ENCODE assay signal across 24 cellular contexts in genomic region chr11:11312738-11313137, GRCh38. TPM values are rescaled to one million over a fixed set of nuclear protein-coding genes. Genes with fewer than 3 reads are reported as not detected.
DNase-seq lines count a peak whose midpoint lies in the region; ATAC-seq and TF ChIP-seq lines count a peak whose summit lies in the region.
"Had no signal": no experiment of that assay in that cellular context is flagged by ENCODE, and none has a peak within 500 bp of the region (broad histone marks: within the 10 kb centered on the region; RNA-seq: fewer than 3 reads in every experiment).

No MANE protein-coding gene starts in this region.

- no peak overlapping the region for H2AFZ ChIP-seq in HCT116 (ENCODE audit: low read depth, low read length, poor library complexity, severe bottlenecking)

- peak; percentile 22; the same call in 1 of the 2 replicates for TF ChIP-seq RAD21 in HCT116 (IDR thresholded peaks at IDR 0.05; ENCODE audit: low read depth)

- BruUV-seq in HCT116 (replicated peaks; lab: Mats Ljungman, UMichigan), result no TSS peak

- no peaks in the 10 kb centered on the region for H3K79me2 ChIP-seq in HCT116 (ENCODE audit: insufficient read depth, low read length)

- WGBS in lung, 2 donors, result 93 to 97% methylated on average over 1 of the region's 1 CpG

- intact Hi-C loops in CD14-positive monocyte (cut with micrococcal nuclease), result no loop called here
- intact Hi-C loops in HCT116 (cut with micrococcal nuclease), result no loop called here
- intact Hi-C loops in dendritic cell treated with granulocyte-macrophage colony-stimulating factor and Interleukin-4, amounts not matched to agents 40 ng/mL and 50 ng/mL, for 4 days (cut with micrococcal nuclease), result no loop called here

- no peaks in the 10 kb centered on the region for H3K36me3 ChIP-seq in HCT116 (ENCODE audit: control insufficient read depth in 1 of 2, insufficient read depth in 2 of 2, low read length in 2 of 2)
- peaks cover 0 to 4% of the 10 kb centered on the region in 2 donors for H3K36me3 ChIP-seq in lung (ENCODE audit: control insufficient read depth in 2 of 2, insufficient read depth in 2 of 2, low read length in 2 of 2)
- H3K36me3 ChIP-seq: MG63, WERI-Rb-1 had no signal

- POLR2A ChIA-PET in HCT116 (lab: Charles Lee), result no interaction called here

- H3K9me2 ChIP-seq in HCT116 (ENCODE audit: insufficient read depth), result no peaks in the 10 kb centered on the region

- CTCF ChIA-PET in HCT116 (lab: Charles Lee), result interaction anchor here (1.6 kb wide), 1 partner anchor 284 kb away, joined by 5 read pairs; no protein-coding TSS in a partner anchor

- H3K27ac Mint-ChIP-seq in CD14-positive monocyte, result peak overlapping the region in 5 of 7 donors; percentile 7 to 75 (median 68)
- peak overlapping the region; percentile 83 for H3K27ac Mint-ChIP-seq in dendritic cell treated with granulocyte-macrophage colony-stimulating factor and Interleukin-4, amounts not matched to agents 40 ng/mL and 50 ng/mL, for 4 days
- H3K27ac Mint-ChIP-seq: activated CD4-positive, alpha-beta T cell treated with anti-CD3 and anti-CD28 coated beads, Interleukin-2, amount 10 ng/mL, durations not matched to agents 7 days and 5 days; activated naive CD8-positive, alpha-beta T cell treated with anti-CD3 and anti-CD28 coated beads for 36 hours had no signal

- H3K4me1 Mint-ChIP-seq in CD14-positive monocyte, result peaks cover 42% of the 10 kb centered on the region
- H3K4me1 Mint-ChIP-seq in dendritic cell treated with granulocyte-macrophage colony-stimulating factor and Interleukin-4, amounts not matched to agents 40 ng/mL and 50 ng/mL, for 4 days (ENCODE audit: low read depth), result peaks cover 87% of the 10 kb centered on the region

- H3K9me3 ChIP-seq in HCT116 (ENCODE audit: control insufficient read depth in 1 of 2, insufficient read depth in 1 of 2, low read depth in 1 of 2, low read length in 2 of 2) (no peaks in the 10 kb centered on the region), lung (ENCODE audit: control insufficient read depth in 2 of 2, insufficient read depth in 1 of 2, low read length in 1 of 2) (peaks cover 0 to 1% of the 10 kb centered on the region in 2 donors)
- H3K9me3 ChIP-seq: lower lobe of right lung, MG63 had no signal

- no peak for TF ChIP-seq CTCF in CD14-positive monocyte (IDR thresholded peaks at IDR 0.05)
- TF ChIP-seq CTCF in HCT116 (IDR thresholded peaks at IDR 0.05 in 2 of 3, conservative IDR thresholded peaks at IDR 0.05 in 1 of 3; ENCODE audit: borderline replicate concordance in 1 of 3, insufficient read depth in 1 of 3, low read depth in 2 of 3, low read length in 2 of 3), result no peak
- no peak for TF ChIP-seq CTCF in lung (IDR thresholded peaks at IDR 0.05; ENCODE audit: control extremely low read depth, extremely low read depth)

- no peaks in the 10 kb centered on the region for H3K27me3 ChIP-seq in HCT116 (ENCODE audit: insufficient read depth, low read length)
- no peaks in the 10 kb centered on the region for H3K27me3 ChIP-seq in lung (ENCODE audit: control insufficient read depth, insufficient read depth)
- H3K27me3 ChIP-seq: MG63 had no signal

- H3K4me1 ChIP-seq in HCT116 (ENCODE audit: control insufficient read depth in 1 of 2, insufficient read depth in 2 of 2, low read length in 2 of 2) (peaks cover 0 to 11% of the 10 kb centered on the region in 2 experiments; a peak in 3 of 4 replicates), lung (ENCODE audit: control insufficient read depth in 2 of 2, insufficient read depth in 2 of 2, low read length in 2 of 2) (peaks cover 9 to 28% of the 10 kb centered on the region in 2 donors)

- no peak overlapping the region for H3K4me3 Mint-ChIP-seq in CD14-positive monocyte
- H3K4me3 Mint-ChIP-seq in dendritic cell treated with granulocyte-macrophage colony-stimulating factor and Interleukin-4, amounts not matched to agents 40 ng/mL and 50 ng/mL, for 4 days, result no peak overlapping the region
- H3K4me3 Mint-ChIP-seq: activated CD4-positive, alpha-beta T cell treated with anti-CD3 and anti-CD28 coated beads, Interleukin-2, amount 10 ng/mL, durations not matched to agents 7 days and 5 days; activated naive CD8-positive, alpha-beta T cell treated with anti-CD3 and anti-CD28 coated beads for 36 hours; naive thymus-derived CD8-positive, alpha-beta T cell had no signal

- DNase-seq in CD14-positive monocyte (ENCODE audit: low spot score) (no peak), HCT116 (ENCODE audit: low read depth, low spot score) (no peak), lung (ENCODE audit: low spot score) (no peak), caudate nucleus (lab: John Stamatoyannopoulos, UW) (no peak), AML-193 (lab: John Stamatoyannopoulos, UW) (no peak)
- no peak for DNase-seq in activated CD4-positive, alpha-beta T cell treated with anti-CD3 and anti-CD28 coated beads for 4 hours
- DNase-seq: activated CD4-positive, alpha-beta T cell treated with anti-CD3 and anti-CD28 coated beads, Interleukin-2, amount 10 ng/mL, durations not matched to agents 7 days and 5 days; activated effector memory CD4-positive, alpha-beta T cell treated with Interleukin-2 at 50 U/mL for 16 hours; activated naive CD8-positive, alpha-beta T cell treated with anti-CD3 and anti-CD28 coated beads for 36 hours; activated T-cell treated with anti-CD3 and anti-CD28 coated beads, Interleukin-2, amount 50 U/mL, for 1 hour; anterior cingulate cortex; C1 segment of cervical spinal cord; effector memory CD4-positive, alpha-beta T cell; naive thymus-derived CD8-positive, alpha-beta T cell; NCI-H345; stimulated activated CD4-positive, alpha-beta T cell treated with anti-CD3 and anti-CD28 coated beads, Interleukin-15, amount 100 ng/mL, for 24 hours; stimulated activated CD4-positive, alpha-beta T cell treated with anti-CD3 and anti-CD28 coated beads, Interleukin-4, amount 100 ng/mL, for 4 hours; SW 1271; WERI-Rb-1 had no signal

- H3K27me3 Mint-ChIP-seq in CD14-positive monocyte (ENCODE audit: low read depth in 3 of 3), result peaks cover 0 to 3% (median 1%) of the 10 kb centered on the region in 3 donors
- H3K27me3 Mint-ChIP-seq in dendritic cell treated with granulocyte-macrophage colony-stimulating factor and Interleukin-4, amounts not matched to agents 40 ng/mL and 50 ng/mL, for 4 days, result no peaks in the 10 kb centered on the region
- H3K27me3 Mint-ChIP-seq: activated naive CD8-positive, alpha-beta T cell treated with anti-CD3 and anti-CD28 coated beads for 36 hours had no signal

- H3K9ac ChIP-seq in HCT116 (ENCODE audit: low read length), result no peak overlapping the region

- H3K36me3 Mint-ChIP-seq in CD14-positive monocyte, result peaks cover 0 to 5% of the 10 kb centered on the region in 2 donors
- H3K36me3 Mint-ChIP-seq in dendritic cell treated with granulocyte-macrophage colony-stimulating factor and Interleukin-4, amounts not matched to agents 40 ng/mL and 50 ng/mL, for 4 days (ENCODE audit: low read depth), result peaks cover 94% of the 10 kb centered on the region
- H3K36me3 Mint-ChIP-seq: naive thymus-derived CD8-positive, alpha-beta T cell had no signal

- H3K9me3 Mint-ChIP-seq in CD14-positive monocyte, result peaks cover 8 to 27% (median 17%) of the 10 kb centered on the region in 7 donors
- H3K9me3 Mint-ChIP-seq in dendritic cell treated with granulocyte-macrophage colony-stimulating factor and Interleukin-4, amounts not matched to agents 40 ng/mL and 50 ng/mL, for 4 days, result peaks cover 48% of the 10 kb centered on the region

- RAD21 ChIA-PET in HCT116 (lab: Charles Lee; ENCODE audit: low non-redundant PET in 1 of 2, low total read pairs in 2 of 2, uncharacterized antibody in 2 of 2, unreplicated experiment in 2 of 2), result no interaction called here

- ATAC-seq in HCT116 (no peak), lung (ENCODE audit: insufficient read depth, low FRiP score) (no peak), HG02610 (IDR thresholded peaks at IDR 0.05; ENCODE audit: unreplicated experiment) (no peak)
- ATAC-seq: K562; naive thymus-derived CD8-positive, alpha-beta T cell had no signal

- no peaks in the 10 kb centered on the region for H4K20me1 ChIP-seq in HCT116 (ENCODE audit: insufficient read depth)

- H3K4me3 ChIP-seq in HCT116 (replicated peaks in 1 of 2; ENCODE audit: low read depth in 1 of 2, low read length in 2 of 2), result no peak overlapping the region
- H3K4me3 ChIP-seq in lung, result no peak overlapping the region
- H3K4me3 ChIP-seq: K562, lower lobe of right lung, MG63 had no signal

- H3K4me2 ChIP-seq in HCT116 (ENCODE audit: low read length), result no peak overlapping the region

- TF ChIP-seq POLR2A in HCT116 (IDR thresholded peaks at IDR 0.05; ENCODE audit: borderline replicate concordance, extremely low read depth, insufficient read depth, insufficient read length), result no peak

- no peak overlapping the region for H3K27ac ChIP-seq in HCT116 (ENCODE audit: low read depth, low read length)
- peak overlapping the region; percentile 4 to 32 for H3K27ac ChIP-seq in lung (ENCODE audit: low read depth in 1 of 2, low read length in 1 of 2)
- no peak overlapping the region for H3K27ac ChIP-seq in caudate nucleus (ENCODE audit: low read depth, low read length)
- H3K27ac ChIP-seq: lower lobe of right lung, WERI-Rb-1 had no signal

TF ChIP-seq in HCT116, 20 proteins besides CTCF, POLR2A, EP300 and RAD21 (continues in another document):
- TF ChIP-seq ZFX (IDR thresholded peaks at IDR 0.05) (no peak), REST (IDR thresholded peaks at IDR 0.05; ENCODE audit: low read depth) (no peak)

RNA-seq across cellular contexts. Expression of gene CSNK2A3, which starts 40.3 kb away (rescaled TPM):
- polyA plus RNA-seq in CD14-positive monocyte (under 1 TPM; 0.75 to 0.86 TPM), lung (under 1 TPM; 0.39 to 0.61 TPM)
- total RNA-seq in HCT116 (2021; ENCODE audit: unreplicated experiment) (2.0 TPM), lung (1 to 10 TPM; 2.6 to 3.7 TPM)
- 1.3 and 1.5 TPM in 2 replicates for polyA plus RNA-seq in HCT116 (2012)

Comparison
In these comparisons a context has a peak if more than half of its experiments do, and no peak if none do; other contexts are left out.
1. H3K27ac ChIP-seq: peak in lung (2 of 2); none in HCT116 (single experiment) and caudate nucleus (single experiment).